In genomic region chr2:105785095-105785847, GRCh38 we compare ENCODE assay signal across 27 cellular contexts. TPM values are rescaled to one million over a fixed set of nuclear protein-coding genes. Genes with fewer than 3 reads are reported as not detected.
DNase-seq lines count a peak whose midpoint lies in the region; ATAC-seq lines count a peak whose summit lies in the region.
"Had no signal": no experiment of that assay in that cellular context is flagged by ENCODE, and none has a peak within 500 bp of the region (broad histone marks: within the 10 kb centered on the region; RNA-seq: fewer than 3 reads in every experiment).

No MANE protein-coding gene starts in this region.

- peak overlapping the region; percentile 52 for H3K27ac ChIP-seq in naive thymus-derived CD4-positive, alpha-beta T cell (ENCODE audit: low read depth, low read length)
- H3K27ac ChIP-seq: A549, adrenal gland, C4-2B, lower lobe of right lung, pancreas had no signal

- POLR2A ChIA-PET in naive thymus-derived CD4-positive, alpha-beta T cell (lab: Charles Lee) = interaction anchor here (1.5 to 3.4 kb wide), 2 partner anchors 14 to 39 kb away, joined by 4 to 7 read pairs; no protein-coding TSS in a partner anchor

- peaks cover 71% of the 10 kb centered on the region for H3K4me1 Mint-ChIP-seq in T-helper 17 cell
- peaks cover 59 to 100% (median 96%) of the 10 kb centered on the region in 7 donors for H3K4me1 Mint-ChIP-seq in naive thymus-derived CD4-positive, alpha-beta T cell

- peaks cover 2% of the 10 kb centered on the region for H3K36me3 Mint-ChIP-seq in T-helper 17 cell (ENCODE audit: low read depth)
- H3K36me3 Mint-ChIP-seq in naive thymus-derived CD4-positive, alpha-beta T cell = peaks cover 0 to 26% (median 0%) of the 10 kb centered on the region in 5 donors

- no peaks in the 10 kb centered on the region for H3K27me3 ChIP-seq in naive thymus-derived CD4-positive, alpha-beta T cell (ENCODE audit: control insufficient read depth in 2 of 2, insufficient read depth in 2 of 2, low read length in 2 of 2)
- H3K27me3 ChIP-seq: adrenal gland, breast epithelium, MG63, pancreas had no signal

- peaks cover 93 to 98% of the 10 kb centered on the region in 2 donors for H3K4me1 ChIP-seq in naive thymus-derived CD4-positive, alpha-beta T cell (ENCODE audit: control insufficient read depth in 2 of 2, insufficient read depth in 2 of 2, low read length in 2 of 2)

- ATAC-seq in T-helper 17 cell = no peak
- ATAC-seq in naive thymus-derived CD4-positive, alpha-beta T cell = no peak
- ATAC-seq in GM21825 (IDR thresholded peaks at IDR 0.05; ENCODE audit: unreplicated experiment) = no peak
- ATAC-seq in HG03378 (IDR thresholded peaks at IDR 0.05; ENCODE audit: unreplicated experiment) = no peak
- ATAC-seq: A549; activated CD4-positive, CD25-positive, alpha-beta regulatory T cell treated with anti-CD3 and anti-CD28 coated beads, Interleukin-2, amount 50 U/mL, for 24 hours; lower lobe of right lung; sciatic nerve; SK-N-SH treated with all-trans-retinoic acid at 6 μM for 48 hours had no signal

- no peaks in the 10 kb centered on the region for H3K9me3 ChIP-seq in T-helper 17 cell (ENCODE audit: control insufficient read depth, low read length, poor library complexity, severe bottlenecking)
- H3K9me3 ChIP-seq in naive thymus-derived CD4-positive, alpha-beta T cell (ENCODE audit: control insufficient read depth in 2 of 3, low read length in 3 of 3) = no peaks in the 10 kb centered on the region
- H3K9me3 ChIP-seq: A549, adrenal gland, breast epithelium, lower lobe of right lung, MG63, pancreas had no signal

- H3K27ac Mint-ChIP-seq in T-helper 17 cell = peak overlapping the region; percentile 96
- H3K27ac Mint-ChIP-seq in naive thymus-derived CD4-positive, alpha-beta T cell = peak overlapping the region in 7 of 9 donors; percentile 60 to 99 (median 92)

- DNase-seq in activated CD8-positive, alpha-beta memory T cell treated with anti-CD3 and anti-CD28 coated beads for 24 hours = peak; percentile 54
- no peak for DNase-seq in activated CD8-positive, alpha-beta memory T cell treated with anti-CD3 and anti-CD28 coated beads, Interleukin-2, amount 50 U/mL, for 4 hours
- DNase-seq in COLO668 (lab: John Stamatoyannopoulos, UW; ENCODE audit: unreplicated experiment) (peak; percentile 60), T-helper 17 cell (no peak), RKO (ENCODE audit: low spot score) (no peak)
- peak in 1 of 9 donors; percentile 5 for DNase-seq in naive thymus-derived CD4-positive, alpha-beta T cell
- DNase-seq: adrenal gland; dermis blood vessel endothelial cell; foreskin melanocyte; hypothalamus; lower lobe of right lung; MG63; NCI-H1694 treated with DMSO at 0.1 percent for 48 hours; NCI-H226; pancreas; stimulated activated naive CD4-positive, alpha-beta T cell; T1000; trophoblast cell had no signal

- H3K27me3 Mint-ChIP-seq in T-helper 17 cell = no peaks in the 10 kb centered on the region
- no peaks in the 10 kb centered on the region for H3K27me3 Mint-ChIP-seq in naive thymus-derived CD4-positive, alpha-beta T cell
- H3K27me3 Mint-ChIP-seq: IgD-negative memory B cell had no signal

- no peaks in the 10 kb centered on the region for H3K36me3 ChIP-seq in naive thymus-derived CD4-positive, alpha-beta T cell (ENCODE audit: control insufficient read depth in 2 of 3, insufficient read depth in 3 of 3, low read length in 3 of 3)
- H3K36me3 ChIP-seq: adrenal gland, breast epithelium, lower lobe of right lung, MG63, pancreas had no signal

- H3K9me3 Mint-ChIP-seq in naive thymus-derived CD4-positive, alpha-beta T cell = no peaks in the 10 kb centered on the region
- H3K9me3 Mint-ChIP-seq: IgD-negative memory B cell had no signal

- H3K4me3 Mint-ChIP-seq in T-helper 17 cell = no peak overlapping the region
- peak overlapping the region in 7 of 10 donors; percentile 22 to 89 (median 63) for H3K4me3 Mint-ChIP-seq in naive thymus-derived CD4-positive, alpha-beta T cell
- H3K4me3 Mint-ChIP-seq: IgD-negative memory B cell had no signal

- H3K4me3 ChIP-seq in naive thymus-derived CD4-positive, alpha-beta T cell (ENCODE audit: low read length) = no peak overlapping the region
- H3K4me3 ChIP-seq: A549, adrenal gland, breast epithelium, lower lobe of right lung, MG63, pancreas had no signal

- intact Hi-C loops in naive thymus-derived CD4-positive, alpha-beta T cell (cut with micrococcal nuclease) = loop anchor here in 1 of 2 donors (5.0 kb wide), 1 partner anchor 167 kb away; no protein-coding TSS in a partner anchor

- CTCF ChIA-PET in naive thymus-derived CD4-positive, alpha-beta T cell (lab: Charles Lee) = interaction anchor here (2.1 kb wide), 1 partner anchor 33 kb away, joined by 5 read pairs; no protein-coding TSS in a partner anchor

RNA-seq across cellular contexts. Expression of gene NCK2, which starts 40.6 kb away (rescaled TPM):
- total RNA-seq in T-helper 17 cell = 100 to 1,000 TPM; 114 to 151 TPM
- total RNA-seq in naive thymus-derived CD4-positive, alpha-beta T cell = 100 to 1,000 TPM in 4 of 5 experiments, 10 to 100 TPM in 1; 75.3 to 134 (median 109) TPM
- polyA plus RNA-seq in naive thymus-derived CD4-positive, alpha-beta T cell = 10 to 100 TPM; 30.8 to 73.0 TPM

Comparison
In these comparisons a context has a peak if more than half of its experiments do, and no peak if none do; other contexts are left out.
1. DNase-seq: peak in activated CD8-positive, alpha-beta memory T cell treated with anti-CD3 and anti-CD28 coated beads for 24 hours (single experiment) and COLO668 (single experiment); none in activated CD8-positive, alpha-beta memory T cell treated with anti-CD3 and anti-CD28 coated beads, Interleukin-2, amount 50 U/mL, for 4 hours (single experiment), T-helper 17 cell (0 of 3) and RKO (single experiment).